ENCODE assay signal across 1 cellular context in the genomic region with DNA sequence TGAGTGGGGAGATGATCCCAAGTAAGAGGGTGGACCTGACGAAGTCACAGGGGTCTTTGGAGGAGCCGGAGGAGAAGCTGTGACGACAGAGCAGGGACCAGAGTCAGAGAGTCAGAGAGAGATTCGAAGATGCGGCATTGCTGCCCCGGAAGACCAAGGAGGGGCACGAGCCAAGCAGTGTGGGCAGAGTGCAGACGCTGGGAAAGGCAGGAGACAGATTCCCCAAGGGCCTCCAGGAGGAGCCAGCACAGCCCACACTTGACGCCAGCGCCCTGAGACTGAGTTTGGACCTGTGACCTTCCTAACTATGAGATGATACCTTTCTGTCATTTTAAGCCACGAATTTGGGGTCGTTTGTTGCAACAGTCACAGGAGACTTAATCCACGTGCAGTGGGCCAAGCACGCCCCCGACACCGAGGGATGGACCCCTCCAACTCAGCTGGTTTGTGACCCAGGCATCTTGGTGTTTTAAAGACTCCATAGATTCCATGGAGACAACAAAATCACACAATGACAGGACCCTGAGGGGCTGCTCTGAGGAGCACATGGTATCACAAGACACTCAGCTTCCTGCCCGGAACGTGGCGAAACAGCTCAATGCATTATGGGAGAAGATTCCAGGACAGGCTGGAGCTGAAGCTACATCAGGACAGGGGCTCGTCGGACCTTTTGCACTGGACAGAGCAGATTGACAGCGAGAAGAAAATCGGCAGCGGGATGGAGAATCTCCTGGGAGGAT.
TF ChIP-seq lines count a peak whose summit lies in the region.

No MANE protein-coding gene starts in this region.

TF ChIP-seq in GM12891, 5 proteins besides CTCF, POLR2A, EP300 and RAD21:
- TF ChIP-seq SPI1 (IDR thresholded peaks at IDR 0.05; ENCODE audit: low read depth, low read length) (no peak), POLR2AphosphoS5 (IDR thresholded peaks at IDR 0.05; ENCODE audit: low read depth, low read length) (peak; percentile 28; the same call in 1 of the 2 replicates)
TF ChIP-seq in GM12891: peak in this region for 1.
